Comparison of ENCODE assay signal across 9 cellular contexts in the genomic region with DNA sequence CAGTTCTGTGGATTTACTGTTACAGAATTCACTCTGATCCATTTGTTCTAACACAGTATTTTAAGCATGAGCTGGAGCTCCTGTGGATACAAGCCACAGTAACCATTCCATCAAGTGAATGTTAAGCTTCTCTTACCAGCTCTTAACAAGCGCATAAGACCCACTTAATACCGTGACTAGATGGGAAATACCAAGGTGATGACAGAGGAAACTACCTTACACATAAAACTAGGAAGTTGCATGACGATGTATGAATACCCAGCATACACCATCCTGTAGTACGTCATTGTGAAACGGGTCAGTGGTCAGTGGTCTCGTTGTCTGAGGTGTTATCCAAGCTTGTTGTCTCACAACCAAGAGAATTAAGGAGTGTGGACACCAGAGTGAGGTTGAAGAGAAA. TPM values are rescaled to one million over a fixed set of nuclear protein-coding genes. Genes with fewer than 3 reads are reported as not detected.
DNase-seq lines count a peak whose midpoint lies in the region; ATAC-seq and TF ChIP-seq lines count a peak whose summit lies in the region.
"Had no signal": no experiment of that assay in that cellular context is flagged by ENCODE, and none has a peak within 500 bp of the region (broad histone marks: within the 10 kb centered on the region; RNA-seq: fewer than 3 reads in every experiment).

No MANE protein-coding gene starts in this region.

- TF ChIP-seq POLR2A in body of pancreas (IDR thresholded peaks at IDR 0.05), result no peak

- no peak for TF ChIP-seq CTCF in OCI-LY1 (IDR thresholded peaks at IDR 0.05; ENCODE audit: low read length)
- TF ChIP-seq CTCF in body of pancreas (IDR thresholded peaks at IDR 0.05), result no peak

- H3K27ac Mint-ChIP-seq in naive B cell, result peak overlapping the region in 5 of 6 donors; percentile 60 to 99 (median 85)

- H3K9me3 ChIP-seq in OCI-LY1 (ENCODE audit: low read length) (no peaks in the 10 kb centered on the region), body of pancreas (no peaks in the 10 kb centered on the region)
- H3K9me3 ChIP-seq: thoracic aorta had no signal

- H3K4me2 ChIP-seq in OCI-LY1 (ENCODE audit: low read length), result no peak overlapping the region

- intact Hi-C loops in posterior cingulate gyrus (cut with DNase I), result no loop called here
- intact Hi-C loops in body of pancreas (cut with DNase I), result no loop called here

- peak; percentile 48 for ATAC-seq in GM18508 (IDR thresholded peaks at IDR 0.05; ENCODE audit: insufficient read depth, unreplicated experiment)
- ATAC-seq in GM21619 (IDR thresholded peaks at IDR 0.05; ENCODE audit: unreplicated experiment), result peak; percentile 21
- peak in 1 of 2 donors; percentile 6 for ATAC-seq in naive B cell (ENCODE audit: low read depth in 2 of 2)
- no peak for ATAC-seq in body of pancreas

- H3K4me3 Mint-ChIP-seq in naive B cell, result peak overlapping the region in 5 of 8 donors; percentile 19 to 92 (median 42)

- peaks cover 0 to 7% (median 0%) of the 10 kb centered on the region in 7 donors for H3K9me3 Mint-ChIP-seq in naive B cell

- no peaks in the 10 kb centered on the region for H3K79me2 ChIP-seq in OCI-LY1 (ENCODE audit: insufficient read depth, low read length)

- H3F3A ChIP-seq in OCI-LY1 (ENCODE audit: insufficient read depth, low read length), result no peaks in the 10 kb centered on the region

- no peaks in the 10 kb centered on the region for H3K27me3 Mint-ChIP-seq in naive B cell

- H3K4me3 ChIP-seq in OCI-LY1 (ENCODE audit: low read depth, low read length, poor library complexity, severe bottlenecking), result no peak overlapping the region
- H3K4me3 ChIP-seq in body of pancreas, result no peak overlapping the region
- H3K4me3 ChIP-seq: thoracic aorta had no signal

- H3K9ac ChIP-seq in OCI-LY1 (ENCODE audit: low read length), result no peak overlapping the region

- H3K4me1 Mint-ChIP-seq in naive B cell, result peaks cover 29 to 33% (median 31%) of the 10 kb centered on the region in 3 donors

- H3K4me1 ChIP-seq in OCI-LY1 (ENCODE audit: insufficient read depth, low read length, severe bottlenecking) (peaks cover 25% of the 10 kb centered on the region), body of pancreas (peaks cover 23% of the 10 kb centered on the region)

- H3K27ac ChIP-seq in OCI-LY1 (ENCODE audit: low read depth, low read length, poor library complexity, severe bottlenecking), result no peak overlapping the region
- peak overlapping the region in 1 of 4 donors; percentile 54 for H3K27ac ChIP-seq in body of pancreas
- H3K27ac ChIP-seq: thoracic aorta had no signal

- H3K9me2 ChIP-seq in OCI-LY1 (ENCODE audit: low read depth, low read length), result no peaks in the 10 kb centered on the region

- H3K27me3 ChIP-seq in OCI-LY1 (ENCODE audit: insufficient read depth, low read length) (no peaks in the 10 kb centered on the region), body of pancreas (no peaks in the 10 kb centered on the region)

- no peaks in the 10 kb centered on the region for H3K36me3 Mint-ChIP-seq in naive B cell

- peak overlapping the region; percentile 76 for H2AFZ ChIP-seq in OCI-LY1 (ENCODE audit: low read length)

- no peaks in the 10 kb centered on the region for H3K36me3 ChIP-seq in OCI-LY1 (ENCODE audit: insufficient read depth, low read length)
- H3K36me3 ChIP-seq in body of pancreas (replicated peaks in 1 of 2; ENCODE audit: insufficient read depth in 1 of 2, low read depth in 2 of 2), result no peaks in the 10 kb centered on the region
- H3K36me3 ChIP-seq: thoracic aorta had no signal

- DNase-seq in naive B cell (no peak), SKM-1 (lab: John Stamatoyannopoulos, UW; ENCODE audit: unreplicated experiment) (no peak), posterior cingulate gyrus (no peak), NCI-H1436 treated with DMSO at 0.1 percent for 48 hours (lab: John Stamatoyannopoulos, UW) (no peak), body of pancreas (no peak)

- H4K20me1 ChIP-seq in OCI-LY1 (ENCODE audit: insufficient read depth, low read length), result no peaks in the 10 kb centered on the region

- 81 to 96% methylated on average over 6 of the region's 6 CpGs for WGBS in body of pancreas, 2 donors

RNA-seq across cellular contexts. Expression of a gene that starts 2.0 kb away (rescaled TPM):
- polyA plus RNA-seq in naive B cell (ENCODE audit: low read depth in 6 of 6), result 1 to 10 TPM; 3.6 to 9.4 (median 6.5) TPM
- total RNA-seq in body of pancreas, result 10 to 100 TPM; 19.7 to 42.5 TPM

RNA-seq across cellular contexts. Expression of a gene that starts 10.0 kb away (rescaled TPM):
- 10 to 100 TPM; 14.2 to 32.3 (median 18.8) TPM for polyA plus RNA-seq in naive B cell (ENCODE audit: low read depth in 6 of 6)
- 1 to 10 TPM in 1 of 2 donors, not detected in 1; 1.3 TPM for total RNA-seq in body of pancreas
